ENCODE assay signal across 22 cellular contexts in genomic region chr2:134097740-134098139, GRCh38.
DNase-seq lines count a peak whose midpoint lies in the region; ATAC-seq and TF ChIP-seq lines count a peak whose summit lies in the region.
"Had no signal": no experiment of that assay in that cellular context is flagged by ENCODE, and none has a peak within 500 bp of the region (broad histone marks: within the 10 kb centered on the region; RNA-seq: fewer than 3 reads in every experiment).

No MANE protein-coding gene starts in this region.

- CTCF ChIA-PET in activated CD4-positive, alpha-beta T cell treated with anti-CD3 and anti-CD28 coated beads for 36 hours (lab: Charles Lee): interaction anchor here (1.4 kb wide), 1 partner anchor 8 kb away, joined by 5 read pairs; no protein-coding TSS in a partner anchor

- H3K36me3 Mint-ChIP-seq in activated CD4-positive, alpha-beta T cell treated with anti-CD3 and anti-CD28 coated beads for 36 hours (ENCODE audit: low read depth): no peaks in the 10 kb centered on the region
- H3K36me3 Mint-ChIP-seq: CD8-positive, alpha-beta T cell had no signal

- H3K9me3 Mint-ChIP-seq in activated CD4-positive, alpha-beta T cell treated with anti-CD3 and anti-CD28 coated beads for 36 hours (ENCODE audit: low read depth): no peaks in the 10 kb centered on the region

- DNase-seq in CD1c-positive myeloid dendritic cell (ENCODE audit: extremely low spot score): peak; percentile 26
- DNase-seq in adipocyte (ENCODE audit: low read depth): no peak
- DNase-seq in renal cortical epithelial cell (ENCODE audit: low read depth): peak; percentile 49
- DNase-seq in OCI-M2 (lab: John Stamatoyannopoulos, UW; ENCODE audit: unreplicated experiment): no peak
- no peak for DNase-seq in NOMO-1 (lab: John Stamatoyannopoulos, UW; ENCODE audit: unreplicated experiment in 2 of 2)
- DNase-seq in uterus: no peak
- DNase-seq in activated CD4-positive, alpha-beta T cell treated with anti-CD3 and anti-CD28 coated beads for 36 hours: no peak
- DNase-seq: BE2C; CD8-positive, alpha-beta T cell; GDM1; IMR-90; NCI-H1105; NCI-H146; NCI-H2029; NCI-H2171; NCI-H345; NCI-H524; NCI-H774 had no signal

- POLR2A ChIA-PET in activated CD4-positive, alpha-beta T cell treated with anti-CD3 and anti-CD28 coated beads for 36 hours (lab: Charles Lee): no interaction called here

- no peak for TF ChIP-seq POLR2A in uterus (IDR thresholded peaks at IDR 0.05)

- no peak overlapping the region for H3K27ac ChIP-seq in uterus
- H3K27ac ChIP-seq: KMS-11, SJSA1 had no signal

- peaks cover 3% of the 10 kb centered on the region for H3K27me3 Mint-ChIP-seq in activated CD4-positive, alpha-beta T cell treated with anti-CD3 and anti-CD28 coated beads for 36 hours

- no peak overlapping the region for H3K4me3 ChIP-seq in adipocyte (ENCODE audit: low read length)
- H3K4me3 ChIP-seq in uterus: no peak overlapping the region
- H3K4me3 ChIP-seq: SJSA1 had no signal

- H3K27me3 ChIP-seq in adipocyte (replicated peaks; ENCODE audit: control insufficient read depth, insufficient read depth, low read length) (no peaks in the 10 kb centered on the region), uterus (no peaks in the 10 kb centered on the region)
- H3K27me3 ChIP-seq: BE2C, SJSA1 had no signal

- H3K36me3 ChIP-seq in adipocyte (ENCODE audit: control insufficient read depth, insufficient read depth, low read length, severe bottlenecking): no peaks in the 10 kb centered on the region
- H3K36me3 ChIP-seq in uterus: no peaks in the 10 kb centered on the region
- H3K36me3 ChIP-seq: BE2C, SJSA1 had no signal

- TF ChIP-seq CTCF in uterus (IDR thresholded peaks at IDR 0.05): no peak

- intact Hi-C loops in uterus (cut with DNase I; ENCODE audit: low total_unique reads): no loop called here
- intact Hi-C loops in activated CD4-positive, alpha-beta T cell treated with anti-CD3 and anti-CD28 coated beads for 36 hours (cut with DNase I, micrococcal nuclease): no loop called here

- peaks cover 7% of the 10 kb centered on the region for H3K9me3 ChIP-seq in adipocyte (ENCODE audit: control insufficient read depth, low read length)
- H3K9me3 ChIP-seq in uterus: no peaks in the 10 kb centered on the region
- H3K9me3 ChIP-seq: BE2C had no signal

- ATAC-seq in GM19438 (IDR thresholded peaks at IDR 0.05; ENCODE audit: low read depth, unreplicated experiment): peak; percentile 67
- no peak for ATAC-seq in activated CD4-positive, alpha-beta T cell treated with anti-CD3 and anti-CD28 coated beads for 36 hours
- ATAC-seq: CD8-positive, alpha-beta T cell; HCT116 had no signal

- H3K9ac ChIP-seq in adipocyte (ENCODE audit: low read length): peak overlapping the region; percentile 37
- H3K9ac ChIP-seq: KMS-11 had no signal

- H3K27ac Mint-ChIP-seq in activated CD4-positive, alpha-beta T cell treated with anti-CD3 and anti-CD28 coated beads for 36 hours: no peak overlapping the region
- H3K27ac Mint-ChIP-seq: CD8-positive, alpha-beta T cell had no signal

- H3K4me1 ChIP-seq in adipocyte (ENCODE audit: control insufficient read depth, insufficient read depth, low read length) (peaks cover 22% of the 10 kb centered on the region), uterus (no peaks in the 10 kb centered on the region)
- H3K4me1 ChIP-seq: BE2C, SJSA1 had no signal

- H3K4me1 Mint-ChIP-seq in activated CD4-positive, alpha-beta T cell treated with anti-CD3 and anti-CD28 coated beads for 36 hours: no peaks in the 10 kb centered on the region

- H3K4me3 Mint-ChIP-seq in activated CD4-positive, alpha-beta T cell treated with anti-CD3 and anti-CD28 coated beads for 36 hours: no peak overlapping the region
- H3K4me3 Mint-ChIP-seq: CD8-positive, alpha-beta T cell had no signal

Comparison
In these comparisons a context has a peak if more than half of its experiments do, and no peak if none do; other contexts are left out.
1. DNase-seq: peak in CD1c-positive myeloid dendritic cell (single experiment) and renal cortical epithelial cell (single experiment); none in adipocyte (single experiment), OCI-M2 (single experiment), NOMO-1 (0 of 2), uterus (0 of 2) and activated CD4-positive, alpha-beta T cell treated with anti-CD3 and anti-CD28 coated beads for 36 hours (single experiment).